9 cellular contexts compared by ENCODE assay signal in the genomic region with DNA sequence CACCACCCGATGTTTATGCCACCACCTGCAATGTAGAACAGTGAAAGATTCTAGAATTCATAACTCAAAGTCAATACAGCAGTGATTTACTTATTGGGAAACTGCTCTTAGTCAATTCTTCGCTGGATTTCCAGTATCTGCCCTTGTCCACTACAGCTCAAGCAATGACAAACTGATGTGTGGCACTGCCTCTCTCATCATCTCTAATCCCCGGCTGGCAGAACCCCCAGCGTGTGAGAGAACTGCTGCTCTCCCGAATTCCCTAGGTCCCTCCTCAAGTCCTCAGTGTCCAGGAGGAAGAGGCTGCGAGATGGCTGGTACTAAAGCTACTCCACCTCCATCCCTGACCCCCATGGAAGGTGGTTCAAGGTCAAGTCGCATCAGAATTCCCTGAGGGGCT. TPM values are rescaled to one million over a fixed set of nuclear protein-coding genes. Genes with fewer than 3 reads are reported as not detected.
DNase-seq lines count a peak whose midpoint lies in the region; ATAC-seq and TF ChIP-seq lines count a peak whose summit lies in the region.
"Had no signal": no experiment of that assay in that cellular context is flagged by ENCODE, and none has a peak within 500 bp of the region (broad histone marks: within the 10 kb centered on the region; RNA-seq: fewer than 3 reads in every experiment).

No MANE protein-coding gene starts in this region.

- H3K4me3 Mint-ChIP-seq in activated CD4-positive, alpha-beta T cell treated with anti-CD3 and anti-CD28 coated beads, Interleukin-2, amount 10 ng/mL, durations not matched to agents 7 days and 5 days = peak overlapping the region; percentile 92

- no peak for DNase-seq in activated CD4-positive, alpha-beta T cell treated with anti-CD3 and anti-CD28 coated beads, Interleukin-2, amount 10 ng/mL, durations not matched to agents 7 days and 5 days
- DNase-seq in activated CD4-positive, alpha-beta T cell treated with anti-CD3 and anti-CD28 coated beads for 4 hours = no peak
- peak; percentile 21 for DNase-seq in hepatic stellate cell (ENCODE audit: low spot score)
- DNase-seq in stomach = no peak
- no peak for DNase-seq in GM10248 (ENCODE audit: extremely low spot score)
- DNase-seq in stimulated activated naive CD4-positive, alpha-beta T cell (lab: John Stamatoyannopoulos, UW) = no peak
- DNase-seq in sciatic nerve (ENCODE audit: low spot score) = no peak
- DNase-seq: left ventricle myocardium superior had no signal

- intact Hi-C loops in stomach (cut with DNase I; ENCODE audit: low total_unique reads) = no loop called here
- intact Hi-C loops in sciatic nerve (cut with DNase I) = no loop called here

- no peak for TF ChIP-seq EP300 in stomach (IDR thresholded peaks at IDR 0.05)

- TF ChIP-seq CTCF in WI38 (IDR thresholded peaks at IDR 0.05; ENCODE audit: low read depth, low read length) = no peak
- TF ChIP-seq CTCF in stomach (IDR thresholded peaks at IDR 0.05) = no peak
- no peak for TF ChIP-seq CTCF in GM10248 (IDR thresholded peaks at IDR 0.05; ENCODE audit: control extremely low read depth, extremely low read depth, low read depth, missing control alignments)

- H3K27me3 ChIP-seq in stomach = no peaks in the 10 kb centered on the region

- POLR2A ChIA-PET in activated CD4-positive, alpha-beta T cell treated with anti-CD3 and anti-CD28 coated beads, Interleukin-2, amount 10 ng/mL, durations not matched to agents 7 days and 5 days (lab: Charles Lee) = no interaction called here
- POLR2A ChIA-PET in GM10248 (lab: Yijun Ruan, JAX) = no interaction called here

- H3K4me3 ChIP-seq in WI38 (ENCODE audit: low read depth, low read length) (peak overlapping the region; percentile 92), stomach (peak overlapping the region; percentile 71 to 93 (median 84))

- ATAC-seq in sciatic nerve = no peak
- ATAC-seq: left ventricle myocardium superior had no signal

- H3K36me3 ChIP-seq in stomach = peaks cover 7 to 28% (median 19%) of the 10 kb centered on the region in 4 donors

- peaks cover 27% of the 10 kb centered on the region for H3K36me3 Mint-ChIP-seq in activated CD4-positive, alpha-beta T cell treated with anti-CD3 and anti-CD28 coated beads, Interleukin-2, amount 10 ng/mL, durations not matched to agents 7 days and 5 days (ENCODE audit: low read depth)

- peaks cover 15 to 61% (median 40%) of the 10 kb centered on the region in 4 donors for H3K4me1 ChIP-seq in stomach

- no peak for TF ChIP-seq POLR2A in stomach (IDR thresholded peaks at IDR 0.05)

- H3K9me3 Mint-ChIP-seq in activated CD4-positive, alpha-beta T cell treated with anti-CD3 and anti-CD28 coated beads, Interleukin-2, amount 10 ng/mL, durations not matched to agents 7 days and 5 days = no peaks in the 10 kb centered on the region

- peaks cover 58% of the 10 kb centered on the region for H3K4me1 Mint-ChIP-seq in activated CD4-positive, alpha-beta T cell treated with anti-CD3 and anti-CD28 coated beads, Interleukin-2, amount 10 ng/mL, durations not matched to agents 7 days and 5 days

- H3K9me3 ChIP-seq in stomach = no peaks in the 10 kb centered on the region

- no peaks in the 10 kb centered on the region for H3K27me3 Mint-ChIP-seq in activated CD4-positive, alpha-beta T cell treated with anti-CD3 and anti-CD28 coated beads, Interleukin-2, amount 10 ng/mL, durations not matched to agents 7 days and 5 days

- CTCF ChIA-PET in activated CD4-positive, alpha-beta T cell treated with anti-CD3 and anti-CD28 coated beads, Interleukin-2, amount 10 ng/mL, durations not matched to agents 7 days and 5 days (lab: Charles Lee) = interaction anchor here (0.5 to 2.9 kb wide), 4 partner anchors 10 to 590 kb away, joined by 3 to 8 read pairs (median 4); no protein-coding TSS in a partner anchor
- CTCF ChIA-PET in GM10248 (lab: Yijun Ruan, JAX) = interaction anchor here (1.0 to 4.5 kb wide), 5 partner anchors 10 to 54 kb away, joined by 3 to 25 read pairs (median 4); a partner anchor contains a TSS

- WGBS in stomach, 5 donors = 27 to 49% (median 30%) methylated on average over 7 of the region's 7 CpGs

- peak overlapping the region in 2 of 5 donors; percentile 3 to 34 for H3K27ac ChIP-seq in stomach

- peak overlapping the region; percentile 89 for H3K27ac Mint-ChIP-seq in activated CD4-positive, alpha-beta T cell treated with anti-CD3 and anti-CD28 coated beads, Interleukin-2, amount 10 ng/mL, durations not matched to agents 7 days and 5 days

RNA-seq across cellular contexts. Expression of a gene that starts 1.6 kb away (rescaled TPM):
- total RNA-seq in activated CD4-positive, alpha-beta T cell treated with anti-CD3 and anti-CD28 coated beads, Interleukin-2, amount 10 ng/mL, durations not matched to agents 7 days and 5 days = 100 to 1,000 TPM; 131 TPM
- 100 to 1,000 TPM in 1 of 5 donors, 10 to 100 TPM in 4; 12.9 to 146 (median 16.8) TPM for total RNA-seq in stomach
- 100 to 1,000 TPM in 1 of 3 donors, 10 to 100 TPM in 2; 81.7 to 110 (median 97.0) TPM for polyA plus RNA-seq in stomach
- total RNA-seq in sciatic nerve = 71.7 TPM

RNA-seq across cellular contexts. Expression of a gene that starts 22.3 kb away (rescaled TPM):
- 10 to 100 TPM in 1 of 2 experiments, 1 to 10 TPM in 1; 7.2 to 11.5 TPM for total RNA-seq in activated CD4-positive, alpha-beta T cell treated with anti-CD3 and anti-CD28 coated beads, Interleukin-2, amount 10 ng/mL, durations not matched to agents 7 days and 5 days
- total RNA-seq in stomach (10 to 100 TPM in 4 of 5 donors, 1 to 10 TPM in 1; 4.1 to 42.6 (median 23.8) TPM), sciatic nerve (16.9 TPM)
- 10 to 100 TPM; 51.6 to 62.3 (median 58.7) TPM for polyA plus RNA-seq in stomach

RNA-seq across cellular contexts. Expression of a gene that starts 35.3 kb away (rescaled TPM):
- total RNA-seq in activated CD4-positive, alpha-beta T cell treated with anti-CD3 and anti-CD28 coated beads, Interleukin-2, amount 10 ng/mL, durations not matched to agents 7 days and 5 days = 10 to 100 TPM; 28.3 to 34.6 TPM
- 100 to 1,000 TPM in 1 of 5 donors, 10 to 100 TPM in 4; 18.1 to 148 (median 25.5) TPM for total RNA-seq in stomach
- 10 to 100 TPM; 19.1 to 31.1 (median 20.0) TPM for polyA plus RNA-seq in stomach
- 65.2 TPM for total RNA-seq in sciatic nerve

RNA-seq across cellular contexts. Expression of a gene that starts 47.5 kb away (rescaled TPM):
- total RNA-seq in activated CD4-positive, alpha-beta T cell treated with anti-CD3 and anti-CD28 coated beads, Interleukin-2, amount 10 ng/mL, durations not matched to agents 7 days and 5 days = 10 to 100 TPM; 24.2 to 25.0 TPM
- total RNA-seq in stomach (10 to 100 TPM; 12.8 to 58.8 (median 31.8) TPM), sciatic nerve (23.8 TPM)
- polyA plus RNA-seq in stomach = 10 to 100 TPM; 15.3 to 18.9 (median 16.6) TPM
